1 cellular context compared by ENCODE assay signal in genomic region chr6:116570856-116571682, GRCh38.
TF ChIP-seq lines count a peak whose summit lies in the region.

RWDD1 (plus strand) TSS chr6:116571504; CDS start chr6:116571583, 79 bp downstream.

TF ChIP-seq in HepG2, 621 proteins besides CTCF, POLR2A, EP300 and RAD21 (continued from another document and continues in another):
- TF ChIP-seq, protein P1, sequence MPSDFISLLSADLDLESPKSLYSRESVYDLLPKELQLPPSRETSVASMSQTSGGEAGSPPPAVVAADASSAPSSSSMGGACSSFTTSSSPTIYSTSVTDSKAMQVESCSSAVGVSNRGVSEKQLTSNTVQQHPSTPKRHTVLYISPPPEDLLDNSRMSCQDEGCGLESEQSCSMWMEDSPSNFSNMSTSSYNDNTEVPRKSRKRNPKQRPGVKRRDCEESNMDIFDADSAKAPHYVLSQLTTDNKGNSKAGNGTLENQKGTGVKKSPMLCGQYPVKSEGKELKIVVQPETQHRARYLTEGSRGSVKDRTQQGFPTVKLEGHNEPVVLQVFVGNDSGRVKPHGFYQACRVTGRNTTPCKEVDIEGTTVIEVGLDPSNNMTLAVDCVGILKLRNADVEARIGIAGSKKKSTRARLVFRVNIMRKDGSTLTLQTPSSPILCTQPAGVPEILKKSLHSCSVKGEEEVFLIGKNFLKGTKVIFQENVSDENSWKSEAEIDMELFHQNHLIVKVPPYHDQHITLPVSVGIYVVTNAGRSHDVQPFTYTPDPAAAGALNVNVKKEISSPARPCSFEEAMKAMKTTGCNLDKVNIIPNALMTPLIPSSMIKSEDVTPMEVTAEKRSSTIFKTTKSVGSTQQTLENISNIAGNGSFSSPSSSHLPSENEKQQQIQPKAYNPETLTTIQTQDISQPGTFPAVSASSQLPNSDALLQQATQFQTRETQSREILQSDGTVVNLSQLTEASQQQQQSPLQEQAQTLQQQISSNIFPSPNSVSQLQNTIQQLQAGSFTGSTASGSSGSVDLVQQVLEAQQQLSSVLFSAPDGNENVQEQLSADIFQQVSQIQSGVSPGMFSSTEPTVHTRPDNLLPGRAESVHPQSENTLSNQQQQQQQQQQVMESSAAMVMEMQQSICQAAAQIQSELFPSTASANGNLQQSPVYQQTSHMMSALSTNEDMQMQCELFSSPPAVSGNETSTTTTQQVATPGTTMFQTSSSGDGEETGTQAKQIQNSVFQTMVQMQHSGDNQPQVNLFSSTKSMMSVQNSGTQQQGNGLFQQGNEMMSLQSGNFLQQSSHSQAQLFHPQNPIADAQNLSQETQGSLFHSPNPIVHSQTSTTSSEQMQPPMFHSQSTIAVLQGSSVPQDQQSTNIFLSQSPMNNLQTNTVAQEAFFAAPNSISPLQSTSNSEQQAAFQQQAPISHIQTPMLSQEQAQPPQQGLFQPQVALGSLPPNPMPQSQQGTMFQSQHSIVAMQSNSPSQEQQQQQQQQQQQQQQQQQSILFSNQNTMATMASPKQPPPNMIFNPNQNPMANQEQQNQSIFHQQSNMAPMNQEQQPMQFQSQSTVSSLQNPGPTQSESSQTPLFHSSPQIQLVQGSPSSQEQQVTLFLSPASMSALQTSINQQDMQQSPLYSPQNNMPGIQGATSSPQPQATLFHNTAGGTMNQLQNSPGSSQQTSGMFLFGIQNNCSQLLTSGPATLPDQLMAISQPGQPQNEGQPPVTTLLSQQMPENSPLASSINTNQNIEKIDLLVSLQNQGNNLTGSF (CRISPR knock-in tag; IDR thresholded peaks at IDR 0.05) = no peak; the same call in 1 of the 2 replicates
- TF ChIP-seq ZNF143 (CRISPR knock-in tag; IDR thresholded peaks at IDR 0.05) (peak; percentile 77), ARID2 (CRISPR knock-in tag; IDR thresholded peaks at IDR 0.05; ENCODE audit: borderline replicate concordance) (peak; percentile 95), TAF1 (CRISPR knock-in tag; IDR thresholded peaks at IDR 0.05) (peak; percentile 92), CEBPB (IDR thresholded peaks at IDR 0.05; ENCODE audit: borderline replicate concordance, low read depth, low read length) (peak; percentile 88), ZNF205 (CRISPR knock-in tag; IDR thresholded peaks at IDR 0.05) (peak; percentile 89), GLI4 (CRISPR knock-in tag; IDR thresholded peaks at IDR 0.05; ENCODE audit: borderline replicate concordance) (0 out of 2 replicates have a peak, but pooled peaks have one; percentile 20), NFYC (CRISPR knock-in tag; IDR thresholded peaks at IDR 0.05) (peak; percentile 100), MXI1 (IDR thresholded peaks at IDR 0.05; ENCODE audit: borderline replicate concordance, low read depth, low read length) (peak; percentile 97), ZNF510 (CRISPR knock-in tag; IDR thresholded peaks at IDR 0.05; ENCODE audit: low read depth) (peak; percentile 96; the same call in 1 of the 2 replicates), XRCC5 (optimal IDR thresholded peaks at IDR 0.05; ENCODE audit: low read length) (peak; percentile 100), ZNF878 (CRISPR knock-in tag; IDR thresholded peaks at IDR 0.05) (peak; percentile 90; the same call in 1 of the 2 replicates), SKI (IDR thresholded peaks at IDR 0.05; ENCODE audit: partially characterized antibody) (peak; percentile 99), ZNF263 (CRISPR knock-in tag; IDR thresholded peaks at IDR 0.05) (peak; percentile 50; the same call in 1 of the 2 replicates), NFKBIZ (CRISPR knock-in tag; IDR thresholded peaks at IDR 0.05) (peak; percentile 87; the same call in 1 of the 2 replicates), ZSCAN30 (CRISPR knock-in tag; IDR thresholded peaks at IDR 0.05) (peak; percentile 99), ZNF17 (CRISPR knock-in tag; IDR thresholded peaks at IDR 0.05) (no peak), KDM6A (CRISPR knock-in tag; IDR thresholded peaks at IDR 0.05; ENCODE audit: low read depth) (no peak), KDM5B (CRISPR knock-in tag; IDR thresholded peaks at IDR 0.05; ENCODE audit: borderline replicate concordance) (peak; percentile 96; the same call in 1 of the 2 replicates), MTA3 (CRISPR knock-in tag; IDR thresholded peaks at IDR 0.05) (0 out of 2 replicates have a peak, but pooled peaks have one; percentile 53), ZNF777 (CRISPR knock-in tag; IDR thresholded peaks at IDR 0.05) (0 out of 2 replicates have a peak, but pooled peaks have one; percentile 61), CENPX (CRISPR knock-in tag; IDR thresholded peaks at IDR 0.05) (no peak), ZNF614 (CRISPR knock-in tag; IDR thresholded peaks at IDR 0.05; ENCODE audit: borderline replicate concordance) (peak; percentile 94), HNF4G (IDR thresholded peaks at IDR 0.05; ENCODE audit: borderline replicate concordance, low read depth, low read length) (peak; percentile 15; the same call in 1 of the 2 replicates), HNF4G (CRISPR knock-in tag; IDR thresholded peaks at IDR 0.05; ENCODE audit: borderline replicate concordance, low read depth) (peak; percentile 30; the same call in 1 of the 2 replicates), ZNF275 (CRISPR knock-in tag; IDR thresholded peaks at IDR 0.05; ENCODE audit: borderline replicate concordance) (no peak; the same call in 1 of the 2 replicates), FOXO1 (CRISPR knock-in tag; IDR thresholded peaks at IDR 0.05) (peak; percentile 52), YY1 (IDR thresholded peaks at IDR 0.05; ENCODE audit: insufficient read depth, insufficient replicate concordance, low read depth, low read length) (peak; percentile 87), FOXK1 (CRISPR knock-in tag; IDR thresholded peaks at IDR 0.05; ENCODE audit: borderline replicate concordance, low read depth) (peak; percentile 96), ZFP36 (IDR thresholded peaks at IDR 0.05; ENCODE audit: borderline replicate concordance, low read depth, low read length, partially characterized antibody) (no peak), ARNT2 (CRISPR knock-in tag; IDR thresholded peaks at IDR 0.05; ENCODE audit: low read depth) (peak; percentile 91), ZFP41 (CRISPR knock-in tag; IDR thresholded peaks at IDR 0.05; ENCODE audit: borderline replicate concordance) (peak; percentile 63; the same call in 1 of the 2 replicates), SPEN (CRISPR knock-in tag; IDR thresholded peaks at IDR 0.05; ENCODE audit: low read depth) (peak; percentile 100), CREB1 (IDR thresholded peaks at IDR 0.05) (peak; percentile 78), CREB1 (CRISPR knock-in tag; IDR thresholded peaks at IDR 0.05) (peak; percentile 84), ZNF441 (CRISPR knock-in tag; IDR thresholded peaks at IDR 0.05; ENCODE audit: borderline replicate concordance) (no peak; the same call in 1 of the 2 replicates), ZKSCAN5 (CRISPR knock-in tag; IDR thresholded peaks at IDR 0.05) (0 out of 2 replicates have a peak, but pooled peaks have one; percentile 55), ZNF773 (CRISPR knock-in tag; IDR thresholded peaks at IDR 0.05; ENCODE audit: borderline replicate concordance) (no peak; the same call in 1 of the 2 replicates), KDM3A (CRISPR knock-in tag; IDR thresholded peaks at IDR 0.05; ENCODE audit: low read depth) (peak; percentile 97), SP4 (CRISPR knock-in tag; IDR thresholded peaks at IDR 0.05) (peak; percentile 86), TSC22D2 (CRISPR knock-in tag; IDR thresholded peaks at IDR 0.05; ENCODE audit: borderline replicate concordance) (peak; percentile 96; the same call in 1 of the 2 replicates), ZBTB42 (CRISPR knock-in tag; IDR thresholded peaks at IDR 0.05) (no peak), HMGXB3 (CRISPR knock-in tag; IDR thresholded peaks at IDR 0.05; ENCODE audit: borderline replicate concordance) (peak; percentile 93; the same call in 1 of the 2 replicates), ZNF746 (CRISPR knock-in tag; IDR thresholded peaks at IDR 0.05) (peak; percentile 67), XBP1 (CRISPR knock-in tag; IDR thresholded peaks at IDR 0.05) (0 out of 2 replicates have a peak, but pooled peaks have one; percentile 18), NR1H2 (CRISPR knock-in tag; IDR thresholded peaks at IDR 0.05; ENCODE audit: borderline replicate concordance, low read depth) (peak; percentile 74; the same call in 1 of the 2 replicates), PRPF4 (IDR thresholded peaks at IDR 0.05; ENCODE audit: low read depth, low read length, poor library complexity, severe bottlenecking) (no peak), ZBTB25 (CRISPR knock-in tag; IDR thresholded peaks at IDR 0.05) (peak; percentile 98), SRSF1 (optimal IDR thresholded peaks at IDR 0.05; ENCODE audit: low read depth, low read length) (peak; percentile 73), ZNF549 (CRISPR knock-in tag; IDR thresholded peaks at IDR 0.05) (no peak), MAFF (IDR thresholded peaks at IDR 0.05; ENCODE audit: low read depth, low read length) (peak; percentile 55), ZBTB46 (CRISPR knock-in tag; IDR thresholded peaks at IDR 0.05; ENCODE audit: borderline replicate concordance) (no peak)
- TF ChIP-seq, protein P2, sequence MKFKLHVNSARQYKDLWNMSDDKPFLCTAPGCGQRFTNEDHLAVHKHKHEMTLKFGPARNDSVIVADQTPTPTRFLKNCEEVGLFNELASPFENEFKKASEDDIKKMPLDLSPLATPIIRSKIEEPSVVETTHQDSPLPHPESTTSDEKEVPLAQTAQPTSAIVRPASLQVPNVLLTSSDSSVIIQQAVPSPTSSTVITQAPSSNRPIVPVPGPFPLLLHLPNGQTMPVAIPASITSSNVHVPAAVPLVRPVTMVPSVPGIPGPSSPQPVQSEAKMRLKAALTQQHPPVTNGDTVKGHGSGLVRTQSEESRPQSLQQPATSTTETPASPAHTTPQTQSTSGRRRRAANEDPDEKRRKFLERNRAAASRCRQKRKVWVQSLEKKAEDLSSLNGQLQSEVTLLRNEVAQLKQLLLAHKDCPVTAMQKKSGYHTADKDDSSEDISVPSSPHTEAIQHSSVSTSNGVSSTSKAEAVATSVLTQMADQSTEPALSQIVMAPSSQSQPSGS (CRISPR knock-in tag; IDR thresholded peaks at IDR 0.05) = peak; percentile 96
- TF ChIP-seq, protein P3, sequence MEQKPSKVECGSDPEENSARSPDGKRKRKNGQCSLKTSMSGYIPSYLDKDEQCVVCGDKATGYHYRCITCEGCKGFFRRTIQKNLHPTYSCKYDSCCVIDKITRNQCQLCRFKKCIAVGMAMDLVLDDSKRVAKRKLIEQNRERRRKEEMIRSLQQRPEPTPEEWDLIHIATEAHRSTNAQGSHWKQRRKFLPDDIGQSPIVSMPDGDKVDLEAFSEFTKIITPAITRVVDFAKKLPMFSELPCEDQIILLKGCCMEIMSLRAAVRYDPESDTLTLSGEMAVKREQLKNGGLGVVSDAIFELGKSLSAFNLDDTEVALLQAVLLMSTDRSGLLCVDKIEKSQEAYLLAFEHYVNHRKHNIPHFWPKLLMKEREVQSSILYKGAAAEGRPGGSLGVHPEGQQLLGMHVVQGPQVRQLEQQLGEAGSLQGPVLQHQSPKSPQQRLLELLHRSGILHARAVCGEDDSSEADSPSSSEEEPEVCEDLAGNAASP (CRISPR knock-in tag; IDR thresholded peaks at IDR 0.05; ENCODE audit: borderline replicate concordance) = peak; percentile 60
